Comparison of ENCODE assay signal across 11 cellular contexts in genomic region chr14:90644882-90645281, GRCh38.
A peak's percentile ranks its signal among the peaks of the same experiment; 100 is the strongest.
DNase-seq lines count a peak whose midpoint lies in the region; ATAC-seq and TF ChIP-seq lines count a peak whose summit lies in the region.
"Had no signal": no experiment of that assay in that cellular context is flagged by ENCODE, and none has a peak within 500 bp of the region (broad histone marks: within the 10 kb centered on the region; RNA-seq: fewer than 3 reads in every experiment).

No MANE protein-coding gene starts in this region.

- H3K4me3 ChIP-seq in sigmoid colon: no peak overlapping the region

- no peaks in the 10 kb centered on the region for H3K4me1 Mint-ChIP-seq in CD4-positive, alpha-beta T cell (ENCODE audit: low read depth)

- H3K27ac ChIP-seq in sigmoid colon: peak overlapping the region; percentile 75 to 86 (median 81)
- no peak overlapping the region for H3K27ac ChIP-seq in CD4-positive, alpha-beta T cell (ENCODE audit: low read depth, low read length)

- no peak overlapping the region for H3K27ac Mint-ChIP-seq in CD4-positive, alpha-beta T cell

- POLR2A ChIA-PET in CD4-positive, alpha-beta T cell (lab: Charles Lee): no interaction called here

- no peaks in the 10 kb centered on the region for H3K9me3 Mint-ChIP-seq in CD4-positive, alpha-beta T cell

- peaks cover 0 to 71% (median 60%) of the 10 kb centered on the region in 4 donors for H3K4me1 ChIP-seq in sigmoid colon

- no peak overlapping the region for H3K4me3 Mint-ChIP-seq in CD4-positive, alpha-beta T cell

- no peaks in the 10 kb centered on the region for H3K36me3 ChIP-seq in sigmoid colon

- TF ChIP-seq EP300 in sigmoid colon (IDR thresholded peaks at IDR 0.05): no peak

- intact Hi-C loops in Right ventricle myocardium superior (cut with DNase I): no loop called here
- intact Hi-C loops in sigmoid colon (cut with DNase I): loop anchor here (2.0 to 5.0 kb wide), 3 partner anchors 32 to 243 kb away; no protein-coding TSS in a partner anchor
- intact Hi-C loops in CD4-positive, alpha-beta T cell (cut with DNase I, micrococcal nuclease): no loop called here

- H3K36me3 Mint-ChIP-seq in CD4-positive, alpha-beta T cell (ENCODE audit: low read depth): no peaks in the 10 kb centered on the region

- DNase-seq in EL: peak; percentile 57
- DNase-seq in SKM-1 treated with dmso at 0.1 percent for 144 hours (lab: John Stamatoyannopoulos, UW; ENCODE audit: unreplicated experiment): peak; percentile 68
- peak; percentile 70 for DNase-seq in Right ventricle myocardium superior
- DNase-seq in sigmoid colon: no peak
- DNase-seq in CD4-positive, alpha-beta T cell: no peak
- no peak for DNase-seq in occipital lobe (lab: John Stamatoyannopoulos, UW)
- DNase-seq: Caco-2, Karpas-422, NCI-H82 had no signal

- no peaks in the 10 kb centered on the region for H3K9me3 ChIP-seq in sigmoid colon
- no peaks in the 10 kb centered on the region for H3K9me3 ChIP-seq in CD4-positive, alpha-beta T cell (ENCODE audit: control insufficient read depth, low read length)
- H3K9me3 ChIP-seq: Caco-2 had no signal

- CTCF ChIA-PET in CD4-positive, alpha-beta T cell (lab: Charles Lee): no interaction called here

- H3K27me3 Mint-ChIP-seq in CD4-positive, alpha-beta T cell: no peaks in the 10 kb centered on the region

- TF ChIP-seq POLR2A in sigmoid colon (IDR thresholded peaks at IDR 0.05): no peak

- ATAC-seq in Right ventricle myocardium superior (ENCODE audit: poor library complexity) (peak; percentile 66), GM19467 (IDR thresholded peaks at IDR 0.05; ENCODE audit: unreplicated experiment) (no peak), HG02884 (IDR thresholded peaks at IDR 0.05; ENCODE audit: unreplicated experiment) (no peak)
- ATAC-seq in CD4-positive, alpha-beta T cell (ENCODE audit: poor library complexity): no peak

- no peak for TF ChIP-seq CTCF in sigmoid colon (IDR thresholded peaks at IDR 0.05)
- no peak for TF ChIP-seq CTCF in CD4-positive, alpha-beta T cell (IDR thresholded peaks at IDR 0.05)

- 81 to 83% methylated on average over 4 of the region's 4 CpGs for WGBS in sigmoid colon, 2 donors

- no peaks in the 10 kb centered on the region for H3K27me3 ChIP-seq in sigmoid colon
- no peaks in the 10 kb centered on the region for H3K27me3 ChIP-seq in CD4-positive, alpha-beta T cell (ENCODE audit: control insufficient read depth, insufficient read depth, low read length)

Comparison
In these comparisons a context has a peak if more than half of its experiments do, and no peak if none do; other contexts are left out.
1. DNase-seq: peak in EL (single experiment), SKM-1 treated with dmso at 0.1 percent for 144 hours (single experiment) and Right ventricle myocardium superior (single experiment); none in sigmoid colon (single experiment), CD4-positive, alpha-beta T cell (0 of 10) and occipital lobe (single experiment).